8 cellular contexts compared by ENCODE assay signal in the genomic region with DNA sequence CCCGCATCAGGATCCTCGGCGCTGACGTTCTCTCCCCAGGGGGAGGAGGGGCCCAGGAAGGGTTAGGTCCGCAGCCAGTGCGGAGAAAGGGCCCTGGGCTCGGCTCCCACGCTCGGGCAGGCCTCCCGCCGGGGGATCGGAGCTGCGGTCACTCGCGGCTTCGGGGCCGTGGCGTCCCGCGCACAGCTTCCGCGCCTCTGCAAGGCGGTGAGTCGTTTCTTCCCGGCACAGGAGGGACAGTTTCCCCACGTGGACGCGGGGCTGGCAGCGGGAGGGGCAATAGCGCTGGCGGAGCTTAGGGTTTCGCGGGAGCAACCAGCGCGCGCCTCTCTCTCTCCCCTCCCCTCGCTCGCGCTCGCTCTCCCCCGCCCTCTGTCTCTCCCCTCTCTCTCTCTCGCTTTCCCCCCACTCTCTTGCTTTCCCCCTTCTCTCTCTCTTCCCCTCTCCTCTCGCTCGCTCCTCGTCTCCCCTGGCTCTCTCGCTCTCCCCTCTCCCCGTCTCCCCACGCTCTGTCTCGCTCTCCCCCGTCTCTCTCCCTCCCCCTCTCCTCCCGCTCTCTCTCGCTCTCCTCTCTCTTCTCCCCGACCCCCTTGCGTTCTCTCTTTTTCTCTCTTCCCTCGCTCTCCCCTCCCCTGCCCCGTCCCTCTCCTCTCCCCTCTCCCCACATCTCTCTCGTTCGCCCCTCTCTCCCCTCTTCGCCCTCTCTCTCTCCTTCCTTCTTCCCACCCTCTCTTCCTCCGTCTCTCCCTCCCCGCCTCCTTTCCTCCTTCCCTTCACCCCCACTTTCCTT. TPM values are rescaled to one million over a fixed set of nuclear protein-coding genes. Genes with fewer than 3 reads are reported as not detected.
DNase-seq lines count a peak whose midpoint lies in the region; ATAC-seq, FAIRE-seq and TF ChIP-seq lines count a peak whose summit lies in the region.

No MANE protein-coding gene starts in this region.

- whole genome bisulfite sequencing in HepG2 (ENCODE audit: low lambda C conversion rate) = 2% methylated on average over 30 of the region's 61 CpGs

- no peak for TF ChIP-seq CTCF in HepG2 (CRISPR knock-in tag; IDR thresholded peaks at IDR 0.05)

- intact Hi-C loops in HepG2 (cut with micrococcal nuclease; ENCODE audit: unreplicated experiment) = no loop called here

- H3K27ac ChIP-seq in HepG2 (ENCODE audit: extremely low read length, insufficient read depth, low read length) = no peak overlapping the region

- H4K20me1 ChIP-seq in HepG2 (ENCODE audit: insufficient read depth, low read length) = no peaks in the 10 kb centered on the region

- H3K4me3 ChIP-seq in MG63 (peak overlapping the region; percentile 56), HepG2 (replicated peaks in 1 of 3; ENCODE audit: insufficient read depth in 1 of 3, low read depth in 2 of 3, low read length in 3 of 3) (peak overlapping the region; percentile 58 to 83 (median 67))

- in situ Hi-C loops in HepG2 (cut with HindIII; ENCODE audit: extremely low pct_ligation_motif_present, low pct_unique_long_range_greater_than_20kb) = loop anchor here (5.0 to 10.0 kb wide), 2 partner anchors 133 to 200 kb away; no protein-coding TSS in a partner anchor

- H3K27me3 ChIP-seq in MG63 = no peaks in the 10 kb centered on the region
- peaks cover 0 to 38% of the 10 kb centered on the region in 2 experiments; a peak in 3 of 5 replicates for H3K27me3 ChIP-seq in HepG2 (ENCODE audit: control insufficient read depth in 1 of 2, insufficient read depth in 2 of 2, low read length in 2 of 2)

- H3K9me3 ChIP-seq in MG63 = no peaks in the 10 kb centered on the region
- H3K9me3 ChIP-seq in HepG2 (ENCODE audit: low read length) = no peaks in the 10 kb centered on the region

- peaks cover 18% of the 10 kb centered on the region for H3K4me1 ChIP-seq in HepG2 (ENCODE audit: insufficient read depth, low read length)

- FAIRE-seq in HepG2 (lab: Jason Lieb, UNC) = no peak

- no peak for TF ChIP-seq POLR2A in HepG2 (IDR thresholded peaks at IDR 0.05; ENCODE audit: insufficient read depth in 1 of 2, low read depth in 2 of 2, low read length in 2 of 2)

- POLR2A ChIA-PET in HepG2 (lab: Yijun Ruan, JAX) = interaction anchor here (1.9 kb wide), 1 partner anchor 14 kb away, joined by 4 read pairs; no protein-coding TSS in a partner anchor

- TF ChIP-seq EP300 in HepG2 (IDR thresholded peaks at IDR 0.05; ENCODE audit: low read depth in 2 of 2, low read length in 2 of 2) (no peak), HepG2 (CRISPR knock-in tag; IDR thresholded peaks at IDR 0.05; ENCODE audit: borderline replicate concordance) (no peak)

- DNase-seq in ELF-1 (ENCODE audit: low read depth, low spot score) = peak; percentile 47
- DNase-seq in MG63 = peak; percentile 63
- peak; percentile 68 for DNase-seq in cerebellum (ENCODE audit: low spot score)
- DNase-seq in HepG2 (ENCODE audit: low spot score) = no peak
- DNase-seq in stimulated activated CD4-positive, alpha-beta T cell treated with anti-CD3 and anti-CD28 coated beads, Interleukin-2, amount 100 ng/mL, for 4 hours (ENCODE audit: low read depth) = peak; percentile 57
- no peak for DNase-seq in inferior parietal cortex (ENCODE audit: extremely low spot score)
- DNase-seq in pons (ENCODE audit: low spot score) = no peak

- H3K4me2 ChIP-seq in HepG2 (ENCODE audit: low read depth, low read length) = peak overlapping the region; percentile 76

- ATAC-seq in activated CD4-positive, CD25-positive, alpha-beta regulatory T cell treated with anti-CD3 and anti-CD28 coated beads, Interleukin-2, amount 50 U/mL, for 24 hours = peak; percentile 42 to 45
- ATAC-seq in HepG2 = peak; percentile 69

- H2AFZ ChIP-seq in HepG2 (ENCODE audit: low read length) = peak overlapping the region; percentile 54

- H3K36me3 ChIP-seq in MG63 (no peaks in the 10 kb centered on the region), HepG2 (replicated peaks in 1 of 2; ENCODE audit: control insufficient read depth in 1 of 2, insufficient read depth in 2 of 2, low read length in 2 of 2) (no peaks in the 10 kb centered on the region)

- no peaks in the 10 kb centered on the region for H3K79me2 ChIP-seq in HepG2 (ENCODE audit: insufficient read depth, low read length)

- no TSS peak for BruUV-seq in HepG2 (replicated peaks; lab: Mats Ljungman, UMichigan)

- TF ChIP-seq RAD21 in HepG2 (CRISPR knock-in tag; IDR thresholded peaks at IDR 0.05) = no peak

- CTCF ChIA-PET in HepG2 (lab: Yijun Ruan, JAX; ENCODE audit: low intra/inter-chr PET ratio, low total read pairs) = no interaction called here

- peak overlapping the region; percentile 51; the same call in 1 of the 2 replicates for H3K9ac ChIP-seq in HepG2 (ENCODE audit: insufficient read depth, low read depth, low read length)

TF ChIP-seq in HepG2, 621 proteins besides CTCF, POLR2A, EP300 and RAD21 (continues in another document):
- TF ChIP-seq ZFY (CRISPR knock-in tag; IDR thresholded peaks at IDR 0.05) (peak; percentile 58; the same call in 1 of the 2 replicates), ZNF564 (CRISPR knock-in tag; IDR thresholded peaks at IDR 0.05) (no peak), THYN1 (CRISPR knock-in tag; IDR thresholded peaks at IDR 0.05; ENCODE audit: borderline replicate concordance, low read depth) (no peak), NFKBIZ (CRISPR knock-in tag; IDR thresholded peaks at IDR 0.05) (no peak), ZNF263 (CRISPR knock-in tag; IDR thresholded peaks at IDR 0.05) (peak; percentile 26; the same call in 1 of the 2 replicates), ZNF570 (CRISPR knock-in tag; IDR thresholded peaks at IDR 0.05; ENCODE audit: borderline replicate concordance) (no peak), ZNF567 (CRISPR knock-in tag; IDR thresholded peaks at IDR 0.05; ENCODE audit: borderline replicate concordance) (no peak), HNRNPK (IDR thresholded peaks at IDR 0.05; ENCODE audit: low read depth, low read length, poor library complexity, severe bottlenecking) (peak; percentile 72), ATF1 (CRISPR knock-in tag; IDR thresholded peaks at IDR 0.05) (no peak), ZNF816 (CRISPR knock-in tag; IDR thresholded peaks at IDR 0.05; ENCODE audit: borderline replicate concordance) (no peak), MTA1 (CRISPR knock-in tag; IDR thresholded peaks at IDR 0.05; ENCODE audit: borderline replicate concordance) (peak; percentile 60; the same call in 1 of the 2 replicates)
- TF ChIP-seq, protein P1, sequence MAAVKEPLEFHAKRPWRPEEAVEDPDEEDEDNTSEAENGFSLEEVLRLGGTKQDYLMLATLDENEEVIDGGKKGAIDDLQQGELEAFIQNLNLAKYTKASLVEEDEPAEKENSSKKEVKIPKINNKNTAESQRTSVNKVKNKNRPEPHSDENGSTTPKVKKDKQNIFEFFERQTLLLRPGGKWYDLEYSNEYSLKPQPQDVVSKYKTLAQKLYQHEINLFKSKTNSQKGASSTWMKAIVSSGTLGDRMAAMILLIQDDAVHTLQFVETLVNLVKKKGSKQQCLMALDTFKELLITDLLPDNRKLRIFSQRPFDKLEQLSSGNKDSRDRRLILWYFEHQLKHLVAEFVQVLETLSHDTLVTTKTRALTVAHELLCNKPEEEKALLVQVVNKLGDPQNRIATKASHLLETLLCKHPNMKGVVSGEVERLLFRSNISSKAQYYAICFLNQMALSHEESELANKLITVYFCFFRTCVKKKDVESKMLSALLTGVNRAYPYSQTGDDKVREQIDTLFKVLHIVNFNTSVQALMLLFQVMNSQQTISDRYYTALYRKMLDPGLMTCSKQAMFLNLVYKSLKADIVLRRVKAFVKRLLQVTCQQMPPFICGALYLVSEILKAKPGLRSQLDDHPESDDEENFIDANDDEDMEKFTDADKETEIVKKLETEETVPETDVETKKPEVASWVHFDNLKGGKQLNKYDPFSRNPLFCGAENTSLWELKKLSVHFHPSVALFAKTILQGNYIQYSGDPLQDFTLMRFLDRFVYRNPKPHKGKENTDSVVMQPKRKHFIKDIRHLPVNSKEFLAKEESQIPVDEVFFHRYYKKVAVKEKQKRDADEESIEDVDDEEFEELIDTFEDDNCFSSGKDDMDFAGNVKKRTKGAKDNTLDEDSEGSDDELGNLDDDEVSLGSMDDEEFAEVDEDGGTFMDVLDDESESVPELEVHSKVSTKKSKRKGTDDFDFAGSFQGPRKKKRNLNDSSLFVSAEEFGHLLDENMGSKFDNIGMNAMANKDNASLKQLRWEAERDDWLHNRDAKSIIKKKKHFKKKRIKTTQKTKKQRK (IDR thresholded peaks at IDR 0.05; ENCODE audit: low read length) = no peak
- TF ChIP-seq, protein P2, sequence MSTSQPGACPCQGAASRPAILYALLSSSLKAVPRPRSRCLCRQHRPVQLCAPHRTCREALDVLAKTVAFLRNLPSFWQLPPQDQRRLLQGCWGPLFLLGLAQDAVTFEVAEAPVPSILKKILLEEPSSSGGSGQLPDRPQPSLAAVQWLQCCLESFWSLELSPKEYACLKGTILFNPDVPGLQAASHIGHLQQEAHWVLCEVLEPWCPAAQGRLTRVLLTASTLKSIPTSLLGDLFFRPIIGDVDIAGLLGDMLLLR (CRISPR knock-in tag; IDR thresholded peaks at IDR 0.05) = peak; percentile 69; the same call in 1 of the 2 replicates

RNA-seq across cellular contexts. Expression of a gene that starts 12.8 kb away (rescaled TPM):
- 0.17 and 0.76 TPM in 2 replicates for total RNA-seq in MG63 (2014; rRNA removed; shearing (Covaris generic); ENCODE audit: low replicate concordance)
- total RNA-seq in cerebellum (27.7 TPM), HepG2 (2016; rRNA removed; fragmentation: Illumina TruSeq; extraction: Trizol) (3.5 and 4.5 TPM in 2 replicates)
- total RNA-seq in HepG2 (2016; cell fraction: cytosol; rRNA removed; fragmentation: Illumina TruSeq; extraction: Trizol; ENCODE audit: low read depth) = 0.62 and 1.2 TPM in 2 replicates
- total RNA-seq in HepG2 (2016; cell fraction: insoluble cytoplasmic fraction; rRNA removed; fragmentation: Illumina TruSeq; extraction: Trizol) = 2.6 and 4.4 TPM in 2 replicates
- 1.3 and 1.6 TPM in 2 replicates for total RNA-seq in HepG2 (2016; cell fraction: membrane; rRNA removed; fragmentation: Illumina TruSeq; extraction: Trizol)
- total RNA-seq in HepG2 (2016; cell fraction: nucleus; rRNA removed; fragmentation: Illumina TruSeq; extraction: Trizol) = 4.5 TPM in 2 replicates
- polyA plus RNA-seq in HepG2 (2011; rRNA removed) = 4.3 and 4.7 TPM in 2 replicates
- polyA plus RNA-seq in HepG2 (2011; cell fraction: cytosol; rRNA removed) = 2.9 and 3.0 TPM in 2 replicates
- polyA plus RNA-seq in HepG2 (2011; cell fraction: nucleus; rRNA removed) = 7.1 and 8.3 TPM in 2 replicates
- polyA plus RNA-seq in HepG2 (2012) = 3.0 and 4.6 TPM in 2 replicates
- polyA plus RNA-seq in HepG2 (2016; cell fraction: cytosol; fragmentation: Illumina TruSeq; extraction: Trizol; ENCODE audit: low read depth) = 0.14 and 0.20 TPM in 2 replicates
- polyA plus RNA-seq in HepG2 (2016; cell fraction: insoluble cytoplasmic fraction; fragmentation: Illumina TruSeq; extraction: Trizol; ENCODE audit: low read depth) = 2.4 and 2.9 TPM in 2 replicates
- polyA plus RNA-seq in HepG2 (2016; cell fraction: membrane; fragmentation: Illumina TruSeq; extraction: Trizol; ENCODE audit: low read depth) = 0.55 and 0.63 TPM in 2 replicates
- 5.0 and 5.3 TPM in 2 replicates for polyA plus RNA-seq in HepG2 (2016; cell fraction: nucleus; fragmentation: Illumina TruSeq; extraction: Trizol; ENCODE audit: insufficient read depth, low read depth)
- polyA minus RNA-seq in HepG2 (2011; rRNA and poly(A)+ RNA removed; ENCODE audit: low replicate concordance) = 5.8 and 6.7 TPM in 2 replicates
- 3.2 TPM in 2 replicates for polyA minus RNA-seq in HepG2 (2011; cell fraction: cytosol; rRNA and poly(A)+ RNA removed)
- 8.8 and 9.2 TPM in 2 replicates for polyA minus RNA-seq in HepG2 (2011; cell fraction: nucleus; rRNA and poly(A)+ RNA removed)

Comparison
In these comparisons a context has a peak if more than half of its experiments do, and no peak if none do; other contexts are left out.
1. DNase-seq: peak in ELF-1 (single experiment), MG63 (single experiment), cerebellum (single experiment) and stimulated activated CD4-positive, alpha-beta T cell treated with anti-CD3 and anti-CD28 coated beads, Interleukin-2, amount 100 ng/mL, for 4 hours (single experiment); none in HepG2 (single experiment), inferior parietal cortex (single experiment) and pons (single experiment).